Comparison of ENCODE assay signal across 10 cellular contexts in genomic region chr11:18324381-18324780, GRCh38. TPM values are rescaled to one million over a fixed set of nuclear protein-coding genes. Genes with fewer than 3 reads are reported as not detected.
A peak's percentile ranks its signal among the peaks of the same experiment; 100 is the strongest.
DNase-seq lines count a peak whose midpoint lies in the region; ATAC-seq, FAIRE-seq and TF ChIP-seq lines count a peak whose summit lies in the region.
"Had no signal": no experiment of that assay in that cellular context is flagged by ENCODE, and none has a peak within 500 bp of the region (broad histone marks: within the 10 kb centered on the region; RNA-seq: fewer than 3 reads in every experiment).

No MANE protein-coding gene starts in this region.

- H3K4me1 Mint-ChIP-seq in activated naive CD4-positive, alpha-beta T cell treated with anti-CD3 and anti-CD28 coated beads, Interleukin-2, amount 10 ng/mL, durations not matched to agents 7 days and 5 days: peaks cover 69% of the 10 kb centered on the region
- H3K4me1 Mint-ChIP-seq in stimulated activated naive CD8-positive, alpha-beta T cell treated with anti-CD3 and anti-CD28 coated beads, Interleukin-15, amount 100 ng/mL, for 72 hours: peaks cover 64% of the 10 kb centered on the region

- dilution Hi-C loops in endothelial cell of umbilical vein (cut with MboI; ENCODE audit: extremely low pct_ligation_motif_present, low sequenced_read_pairs): no loop called here

- H3K9ac ChIP-seq in SK-N-MC (ENCODE audit: insufficient read length) (no peak overlapping the region), endothelial cell of umbilical vein (replicated peaks; ENCODE audit: extremely low read depth, insufficient read depth, low read length) (no peak overlapping the region)

- H3K4me1 ChIP-seq in endothelial cell of umbilical vein (ENCODE audit: control insufficient read depth, extremely low read depth, insufficient read depth, low read length): peaks cover 31% of the 10 kb centered on the region

- peak overlapping the region; percentile 97 for H3K4me2 ChIP-seq in endothelial cell of umbilical vein (ENCODE audit: insufficient read depth, low read length)

- TF ChIP-seq POLR2A in endothelial cell of umbilical vein (IDR thresholded peaks at IDR 0.05; ENCODE audit: low read depth, low read length): no peak

- ATAC-seq in stimulated activated naive CD8-positive, alpha-beta T cell treated with anti-CD3 and anti-CD28 coated beads, Interleukin-15, amount 100 ng/mL, for 72 hours: no peak
- ATAC-seq in HG02588 (IDR thresholded peaks at IDR 0.05; ENCODE audit: unreplicated experiment): no peak
- no peak for ATAC-seq in HG03039 (IDR thresholded peaks at IDR 0.05; ENCODE audit: unreplicated experiment)

- H4K20me1 ChIP-seq in endothelial cell of umbilical vein (replicated peaks; ENCODE audit: control insufficient read depth, extremely low read depth, insufficient read depth, low read length): no peaks in the 10 kb centered on the region

- intact Hi-C loops in endothelial cell of umbilical vein (cut with micrococcal nuclease): loop anchor here (5.0 kb wide), 4 partner anchors 217 to 1247 kb away; partner anchors contain the start of genes PIK3C2A, RPS13, SAAL1 and SERGEF

- POLR2A ChIA-PET in endothelial cell of umbilical vein (lab: Charles Lee): no interaction called here

- H2AFZ ChIP-seq in endothelial cell of umbilical vein (ENCODE audit: low read depth, low read length): no peak overlapping the region

- CTCF ChIA-PET in activated naive CD4-positive, alpha-beta T cell treated with anti-CD3 and anti-CD28 coated beads, Interleukin-2, amount 10 ng/mL, durations not matched to agents 7 days and 5 days (lab: Charles Lee): no interaction called here
- CTCF ChIA-PET in endothelial cell of umbilical vein (lab: Charles Lee): no interaction called here

- DNase-seq in activated naive CD4-positive, alpha-beta T cell treated with anti-CD3 and anti-CD28 coated beads, Interleukin-2, amount 10 ng/mL, durations not matched to agents 7 days and 5 days: no peak
- DNase-seq in activated naive CD4-positive, alpha-beta T cell treated with Interleukin-2 at 50 U/mL for 16 hours: no peak
- DNase-seq in SK-N-MC (ENCODE audit: low read depth, low spot score) (no peak), endothelial cell of umbilical vein (ENCODE audit: low read depth, low spot score) (no peak), COLO829 (ENCODE audit: low spot score) (no peak)
- DNase-seq in stimulated activated naive CD8-positive, alpha-beta T cell treated with anti-CD3 and anti-CD28 coated beads, Interleukin-15, amount 100 ng/mL, for 72 hours: no peak
- DNase-seq: NCI-H1105 treated with DMSO at 0.1 percent for 48 hours, thyroid gland had no signal

- no peaks in the 10 kb centered on the region for H3K27me3 Mint-ChIP-seq in activated naive CD4-positive, alpha-beta T cell treated with anti-CD3 and anti-CD28 coated beads, Interleukin-2, amount 10 ng/mL, durations not matched to agents 7 days and 5 days
- no peaks in the 10 kb centered on the region for H3K27me3 Mint-ChIP-seq in stimulated activated naive CD8-positive, alpha-beta T cell treated with anti-CD3 and anti-CD28 coated beads, Interleukin-15, amount 100 ng/mL, for 72 hours

- peak overlapping the region; percentile 84 for H3K4me3 ChIP-seq in SK-N-MC
- H3K4me3 ChIP-seq in endothelial cell of umbilical vein (replicated peaks in 1 of 3; ENCODE audit: insufficient read depth in 1 of 3, low read depth in 1 of 3, low read length in 3 of 3): no peak overlapping the region
- H3K4me3 ChIP-seq: thyroid gland had no signal

- BruUV-seq in endothelial cell of umbilical vein (replicated peaks; lab: Mats Ljungman, UMichigan): no TSS peak

- FAIRE-seq in endothelial cell of umbilical vein (lab: Jason Lieb, UNC): no peak

- H3K36me3 Mint-ChIP-seq in activated naive CD4-positive, alpha-beta T cell treated with anti-CD3 and anti-CD28 coated beads, Interleukin-2, amount 10 ng/mL, durations not matched to agents 7 days and 5 days: peaks cover 44% of the 10 kb centered on the region

- no peaks in the 10 kb centered on the region for H3K9me3 ChIP-seq in SK-N-MC (ENCODE audit: low read depth, low read length)
- no peaks in the 10 kb centered on the region for H3K9me3 ChIP-seq in endothelial cell of umbilical vein (replicated peaks; ENCODE audit: control insufficient read depth, insufficient read depth, low read length)
- H3K9me3 ChIP-seq: thyroid gland had no signal

- H3K27me3 ChIP-seq in endothelial cell of umbilical vein (ENCODE audit: control insufficient read depth in 2 of 2, insufficient read depth in 2 of 2, low read length in 2 of 2): no peaks in the 10 kb centered on the region
- H3K27me3 ChIP-seq: thyroid gland had no signal

- no peak for TF ChIP-seq CTCF in endothelial cell of umbilical vein (IDR thresholded peaks at IDR 0.05; ENCODE audit: extremely low read depth in 1 of 2, insufficient read depth in 1 of 2, low read depth in 1 of 2, low read length in 2 of 2)

- peaks cover 54% of the 10 kb centered on the region for H3K79me2 ChIP-seq in endothelial cell of umbilical vein (ENCODE audit: control insufficient read depth, insufficient read depth, low read length)

- H3K27ac ChIP-seq in SK-N-MC: no peak overlapping the region
- no peak overlapping the region for H3K27ac ChIP-seq in endothelial cell of umbilical vein (ENCODE audit: insufficient read depth, low read depth, low read length)
- H3K27ac ChIP-seq: thyroid gland had no signal

- no peaks in the 10 kb centered on the region for H3K9me1 ChIP-seq in endothelial cell of umbilical vein (replicated peaks; ENCODE audit: control insufficient read depth, extremely low read depth, insufficient read depth, low read length)

- peak overlapping the region; percentile 95 for H3K4me3 Mint-ChIP-seq in activated naive CD4-positive, alpha-beta T cell treated with anti-CD3 and anti-CD28 coated beads, Interleukin-2, amount 10 ng/mL, durations not matched to agents 7 days and 5 days
- H3K4me3 Mint-ChIP-seq in stimulated activated naive CD8-positive, alpha-beta T cell treated with anti-CD3 and anti-CD28 coated beads, Interleukin-15, amount 100 ng/mL, for 72 hours: peak overlapping the region; percentile 97 to 99

- H3K36me3 ChIP-seq in SK-N-MC (ENCODE audit: insufficient read depth, low read length) (peaks cover 44% of the 10 kb centered on the region), endothelial cell of umbilical vein (ENCODE audit: control insufficient read depth in 2 of 2, extremely low read depth in 1 of 2, insufficient read depth in 2 of 2, low read length in 2 of 2) (no peaks in the 10 kb centered on the region)
- H3K36me3 ChIP-seq: thyroid gland had no signal

- peak overlapping the region; percentile 70 for H3K27ac Mint-ChIP-seq in activated naive CD4-positive, alpha-beta T cell treated with anti-CD3 and anti-CD28 coated beads, Interleukin-2, amount 10 ng/mL, durations not matched to agents 7 days and 5 days
- peak overlapping the region in 1 of 2 donors; percentile 85 for H3K27ac Mint-ChIP-seq in stimulated activated naive CD8-positive, alpha-beta T cell treated with anti-CD3 and anti-CD28 coated beads, Interleukin-15, amount 100 ng/mL, for 72 hours

- H3K9me3 Mint-ChIP-seq in activated naive CD4-positive, alpha-beta T cell treated with anti-CD3 and anti-CD28 coated beads, Interleukin-2, amount 10 ng/mL, durations not matched to agents 7 days and 5 days: no peaks in the 10 kb centered on the region
- no peaks in the 10 kb centered on the region for H3K9me3 Mint-ChIP-seq in stimulated activated naive CD8-positive, alpha-beta T cell treated with anti-CD3 and anti-CD28 coated beads, Interleukin-15, amount 100 ng/mL, for 72 hours

TF ChIP-seq in endothelial cell of umbilical vein, 7 proteins besides CTCF, POLR2A, EP300 and RAD21 (continues in another document):
- no peak for TF ChIP-seq GATA2 (IDR thresholded peaks at IDR 0.05; ENCODE audit: insufficient read depth, insufficient read length, low read depth, low read length)
- no peak for TF ChIP-seq MYC (IDR thresholded peaks at IDR 0.05; ENCODE audit: low read depth, low read length)
- no peak for TF ChIP-seq MAX (IDR thresholded peaks at IDR 0.05; ENCODE audit: insufficient read depth, insufficient read length)
- TF ChIP-seq EZH2 (IDR thresholded peaks at IDR 0.05; ENCODE audit: borderline replicate concordance, low read depth, low read length, severe bottlenecking): no peak
- no peak for TF ChIP-seq FOS (IDR thresholded peaks at IDR 0.05; ENCODE audit: borderline replicate concordance, insufficient read depth, low read length)
- no peak for TF ChIP-seq JUN (IDR thresholded peaks at IDR 0.05; ENCODE audit: borderline replicate concordance, insufficient read depth, insufficient read length, low read depth)

RNA-seq across cellular contexts. Expression of gene GTF2H1, which starts 2.0 kb away (rescaled TPM):
- total RNA-seq in endothelial cell of umbilical vein: 44.4 and 47.7 TPM in 2 replicates
- polyA plus RNA-seq in endothelial cell of umbilical vein: 14.2 and 15.7 TPM in 2 replicates
- 24.0 and 27.7 TPM in 2 replicates for polyA plus RNA-seq in endothelial cell of umbilical vein (2011; cell fraction: cytosol; rRNA removed)
- polyA plus RNA-seq in endothelial cell of umbilical vein (2011; cell fraction: nucleus; rRNA removed): 36.4 and 42.8 TPM in 2 replicates
- polyA plus RNA-seq in endothelial cell of umbilical vein (2012): 33.0 and 44.0 TPM in 2 replicates
- 22.1 and 32.9 TPM in 2 replicates for polyA minus RNA-seq in endothelial cell of umbilical vein
- polyA minus RNA-seq in endothelial cell of umbilical vein (2011; cell fraction: cytosol; rRNA and poly(A)+ RNA removed): 27.7 TPM
- 30.4 and 58.1 TPM in 2 replicates for polyA minus RNA-seq in endothelial cell of umbilical vein (2011; cell fraction: nucleus; rRNA and poly(A)+ RNA removed)

RNA-seq across cellular contexts. Expression of gene HPS5, which starts 2.4 kb away (rescaled TPM):
- total RNA-seq in endothelial cell of umbilical vein: 14.1 and 15.6 TPM in 2 replicates
- polyA plus RNA-seq in endothelial cell of umbilical vein: 3.3 and 4.7 TPM in 2 replicates
- polyA plus RNA-seq in endothelial cell of umbilical vein (2011; cell fraction: cytosol; rRNA removed): 6.2 and 6.3 TPM in 2 replicates
- 9.2 and 13.2 TPM in 2 replicates for polyA plus RNA-seq in endothelial cell of umbilical vein (2011; cell fraction: nucleus; rRNA removed)
- polyA plus RNA-seq in endothelial cell of umbilical vein (2012): 10.2 and 13.1 TPM in 2 replicates
- 25.3 and 27.9 TPM in 2 replicates for polyA minus RNA-seq in endothelial cell of umbilical vein
- polyA minus RNA-seq in endothelial cell of umbilical vein (2011; cell fraction: cytosol; rRNA and poly(A)+ RNA removed): 17.6 TPM
- 12.3 and 15.0 TPM in 2 replicates for polyA minus RNA-seq in endothelial cell of umbilical vein (2011; cell fraction: nucleus; rRNA and poly(A)+ RNA removed)

RNA-seq across cellular contexts. Expression of gene SAA1, which starts 58.3 kb away (rescaled TPM):
- total RNA-seq in endothelial cell of umbilical vein: not detected in 2 replicates
- not detected in 2 replicates for polyA plus RNA-seq in endothelial cell of umbilical vein
- not detected in 2 replicates for polyA plus RNA-seq in endothelial cell of umbilical vein (2011; cell fraction: cytosol; rRNA removed)
- polyA plus RNA-seq in endothelial cell of umbilical vein (2011; cell fraction: nucleus; rRNA removed): not detected in 2 replicates
- polyA plus RNA-seq in endothelial cell of umbilical vein (2012): not detected in 2 replicates
- not detected in 2 replicates for polyA minus RNA-seq in endothelial cell of umbilical vein
- not detected for polyA minus RNA-seq in endothelial cell of umbilical vein (2011; cell fraction: cytosol; rRNA and poly(A)+ RNA removed)
- not detected in 2 replicates for polyA minus RNA-seq in endothelial cell of umbilical vein (2011; cell fraction: nucleus; rRNA and poly(A)+ RNA removed)
